26 cellular contexts compared by ENCODE assay signal in genomic region chr5:137022043-137022442, GRCh38.
A peak's percentile ranks its signal among the peaks of the same experiment; 100 is the strongest.
DNase-seq lines count a peak whose midpoint lies in the region; ATAC-seq and TF ChIP-seq lines count a peak whose summit lies in the region.
"Had no signal": no experiment of that assay in that cellular context is flagged by ENCODE, and none has a peak within 500 bp of the region (broad histone marks: within the 10 kb centered on the region; RNA-seq: fewer than 3 reads in every experiment).

No MANE protein-coding gene starts in this region.

- no peak overlapping the region for H3K27ac ChIP-seq in esophagus muscularis mucosa (replicated peaks in 1 of 4)
- H3K27ac ChIP-seq in WERI-Rb-1, result no peak overlapping the region
- H3K27ac ChIP-seq: SJCRH30, skin epidermis, uterus had no signal

- no peak for TF ChIP-seq EP300 in esophagus muscularis mucosa (IDR thresholded peaks at IDR 0.05)

- TF ChIP-seq POLR2A in esophagus muscularis mucosa (IDR thresholded peaks at IDR 0.05; ENCODE audit: low read depth), result no peak

- no peaks in the 10 kb centered on the region for H3K4me1 ChIP-seq in esophagus muscularis mucosa
- H3K4me1 ChIP-seq: SJCRH30, uterus had no signal

- DNase-seq in AG10803 (ENCODE audit: low read depth) (peak; percentile 40), NCI-H446 treated with DMSO at 0.1 percent for 48 hours (lab: John Stamatoyannopoulos, UW) (peak; percentile 79), esophagus muscularis mucosa (ENCODE audit: extremely low spot score) (peak; percentile 90), midbrain (lab: John Stamatoyannopoulos, UW) (peak; percentile 8), AG08396 (ENCODE audit: low spot score) (no peak), WERI-Rb-1 (no peak)
- no peak for DNase-seq in effector CD4-positive, alpha-beta T cell
- DNase-seq: activated CD4-positive, alpha-beta T cell treated with anti-CD3 and anti-CD28 coated beads for 4 hours; activated naive CD4-positive, alpha-beta T cell treated with Interleukin-2 at 50 U/mL for 16 hours; activated T-cell treated with anti-CD3 and anti-CD28 coated beads, Interleukin-2, amount 50 U/mL, for 48 hours; CD4-positive, CD25-positive, alpha-beta regulatory T cell; DMS79; effector CD8-positive, alpha-beta T cell; NCI-H1694 treated with DMSO at 0.1 percent for 48 hours; NCI-H2171 treated with DMSO at 0.1 percent for 48 hours; NCI-H774; posterior cingulate gyrus; SJCRH30; stimulated activated CD4-positive, alpha-beta T cell treated with anti-CD3 and anti-CD28 coated beads, Interleukin-1b, Interleukin-23, amount 100 ng/mL, for 48 hours; T-helper 17 cell had no signal

- 55% methylated on average over 3 of the region's 3 CpGs for WGBS in esophagus muscularis mucosa

- intact Hi-C loops in esophagus muscularis mucosa (cut with DNase I), result no loop called here

- H3K9me3 ChIP-seq in esophagus muscularis mucosa (no peaks in the 10 kb centered on the region), WERI-Rb-1 (ENCODE audit: severe bottlenecking) (no peaks in the 10 kb centered on the region)
- H3K9me3 ChIP-seq: SJCRH30, uterus had no signal

- H3K27me3 ChIP-seq in esophagus muscularis mucosa (no peaks in the 10 kb centered on the region), WERI-Rb-1 (ENCODE audit: insufficient read depth, low read depth, severe bottlenecking) (no peaks in the 10 kb centered on the region)
- H3K27me3 ChIP-seq: uterus had no signal

- H3K4me3 ChIP-seq in AG10803 (ENCODE audit: low read length) (no peak overlapping the region), esophagus muscularis mucosa (no peak overlapping the region), WERI-Rb-1 (ENCODE audit: low read depth, low read length) (no peak overlapping the region)
- H3K4me3 ChIP-seq: GM12878, K562, SJCRH30, skin epidermis, uterus had no signal

- H3K36me3 ChIP-seq in esophagus muscularis mucosa, result no peaks in the 10 kb centered on the region
- H3K36me3 ChIP-seq in WERI-Rb-1, result no peaks in the 10 kb centered on the region
- H3K36me3 ChIP-seq: SJCRH30, uterus had no signal

- no peak for TF ChIP-seq CTCF in AG10803 (conservative IDR thresholded peaks at IDR 0.05; ENCODE audit: low read length)
- TF ChIP-seq CTCF in esophagus muscularis mucosa (IDR thresholded peaks at IDR 0.05), result no peak
- TF ChIP-seq CTCF in WERI-Rb-1 (IDR thresholded peaks at IDR 0.05; ENCODE audit: low read depth, low read length), result no peak

- ATAC-seq in HG03280 (IDR thresholded peaks at IDR 0.05; ENCODE audit: unreplicated experiment), result no peak
- ATAC-seq: GM12878, HCT116, K562, T-helper 17 cell had no signal

Comparison
In these comparisons a context has a peak if more than half of its experiments do, and no peak if none do; other contexts are left out.
1. DNase-seq: peak in AG10803 (single experiment), NCI-H446 treated with DMSO at 0.1 percent for 48 hours (single experiment), esophagus muscularis mucosa (single experiment) and midbrain (single experiment); none in AG08396 (single experiment), WERI-Rb-1 (single experiment) and effector CD4-positive, alpha-beta T cell (single experiment).